22 cellular contexts compared by ENCODE assay signal in the genomic region with DNA sequence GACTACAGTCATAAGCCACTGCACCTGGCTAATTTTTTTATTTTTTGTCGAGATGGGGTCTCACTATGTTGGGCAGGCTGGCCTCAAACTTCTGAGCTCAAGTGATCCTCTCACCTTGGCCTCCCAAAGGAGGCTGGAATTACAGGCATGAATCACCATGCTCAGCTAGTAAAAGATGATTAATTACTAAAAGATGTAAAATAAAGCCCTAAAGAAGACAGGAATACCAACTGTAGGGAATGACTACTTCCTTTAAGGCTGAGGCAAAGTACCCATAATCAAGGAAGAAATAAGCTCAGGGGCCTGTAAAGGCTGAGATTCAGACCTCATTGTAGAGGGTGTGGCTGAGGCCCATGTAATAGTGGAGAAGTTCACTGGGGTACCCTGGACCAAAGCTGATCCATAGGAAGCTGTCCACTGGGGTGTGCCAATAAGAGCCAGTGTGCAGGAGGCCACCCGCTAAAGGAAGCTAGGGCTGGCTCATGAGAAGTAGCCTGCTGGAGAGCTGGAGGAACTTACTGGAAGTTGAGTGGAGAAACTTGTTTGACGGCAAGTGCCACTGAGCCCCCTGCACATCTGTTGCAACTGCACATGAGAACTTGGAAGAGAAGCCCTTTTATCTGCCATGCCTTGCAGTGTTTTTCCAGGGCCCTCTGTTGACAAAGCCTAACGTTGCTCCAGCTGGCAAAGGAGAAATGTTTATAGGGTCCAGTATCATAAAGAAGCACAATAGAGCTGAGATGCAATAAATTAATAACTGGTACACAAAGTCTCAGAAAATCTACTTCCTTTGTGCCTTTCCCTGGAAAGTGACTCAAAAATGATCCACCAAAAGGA. TPM values are rescaled to one million over a fixed set of nuclear protein-coding genes. Genes with fewer than 3 reads are reported as not detected.
DNase-seq lines count a peak whose midpoint lies in the region; ATAC-seq, FAIRE-seq and TF ChIP-seq lines count a peak whose summit lies in the region.
"Had no signal": no experiment of that assay in that cellular context is flagged by ENCODE, and none has a peak within 500 bp of the region (broad histone marks: within the 10 kb centered on the region; RNA-seq: fewer than 3 reads in every experiment).

No MANE protein-coding gene starts in this region.

- H3K27ac Mint-ChIP-seq in progenitor cell of endocrine pancreas = no peak overlapping the region

- H3K27me3 ChIP-seq in keratinocyte (ENCODE audit: control insufficient read depth, extremely low read depth, insufficient read depth, low read length) = no peaks in the 10 kb centered on the region
- H3K27me3 ChIP-seq in spleen (replicated peaks in 1 of 7) = peaks cover 0 to 29% (median 0%) of the 10 kb centered on the region in 7 donors
- H3K27me3 ChIP-seq: Peyer's patch had no signal

- no peaks in the 10 kb centered on the region for H4K20me1 ChIP-seq in keratinocyte (ENCODE audit: control insufficient read depth, extremely low read depth, insufficient read depth, low read length)

- peak; percentile 4 for DNase-seq in NCI-H2196 (lab: John Stamatoyannopoulos, UW; ENCODE audit: unreplicated experiment)
- DNase-seq in NCI-H2196 treated with DMSO at 0.1 percent for 48 hours (lab: John Stamatoyannopoulos, UW; ENCODE audit: unreplicated experiment) = no peak
- DNase-seq in RKO (ENCODE audit: low spot score) = peak; percentile 4
- no peak for DNase-seq in keratinocyte (ENCODE audit: low read depth, low spot score)
- DNase-seq in progenitor cell of endocrine pancreas (ENCODE audit: low spot score, unreplicated experiment) = no peak
- no peak for DNase-seq in spleen
- no peak for DNase-seq in stimulated activated CD4-positive, alpha-beta T cell treated with anti-CD3 and anti-CD28 coated beads, Interleukin-1b, Interleukin-23, amount 100 ng/mL, for 48 hours
- DNase-seq: 8988T, GM23248, NCI-H1417, NCI-H187, NCI-H2107, NCI-H226, NCI-H69, Peyer's patch, SHP77 had no signal

- no peaks in the 10 kb centered on the region for H3K36me3 Mint-ChIP-seq in progenitor cell of endocrine pancreas (ENCODE audit: insufficient read depth)

- H3K4me1 Mint-ChIP-seq in progenitor cell of endocrine pancreas (ENCODE audit: low read depth) = no peaks in the 10 kb centered on the region

- intact Hi-C loops in spleen (cut with DNase I; ENCODE audit: low total_unique reads) = no loop called here

- dilution Hi-C loops in keratinocyte (cut with MboI; ENCODE audit: extremely low pct_ligation_motif_present, low sequenced_read_pairs) = no loop called here

- H3K4me2 ChIP-seq in keratinocyte (ENCODE audit: control insufficient read depth, extremely low read depth, insufficient read depth, low read depth, low read length) = no peak overlapping the region

- H3K27ac ChIP-seq in keratinocyte (ENCODE audit: control insufficient read depth, insufficient read depth, low read length) = no peak overlapping the region
- no peak overlapping the region for H3K27ac ChIP-seq in spleen
- H3K27ac ChIP-seq: GM23248, Peyer's patch, SK-N-MC had no signal

- H3K9me3 ChIP-seq in keratinocyte (ENCODE audit: control insufficient read depth, low read depth, low read length) (no peaks in the 10 kb centered on the region), spleen (no peaks in the 10 kb centered on the region)
- H3K9me3 ChIP-seq: Peyer's patch had no signal

- no peak overlapping the region for H3K9ac ChIP-seq in keratinocyte (ENCODE audit: control insufficient read depth, extremely low read depth, insufficient read depth, low read length)
- H3K9ac ChIP-seq: GM23248 had no signal

- no peak for TF ChIP-seq POLR2A in spleen (IDR thresholded peaks at IDR 0.05)

- H3K27me3 Mint-ChIP-seq in progenitor cell of endocrine pancreas = peaks cover 5% of the 10 kb centered on the region

- H3K36me3 ChIP-seq in keratinocyte (ENCODE audit: control insufficient read depth in 2 of 2, extremely low read depth in 1 of 2, insufficient read depth in 2 of 2, low read length in 2 of 2) = no peaks in the 10 kb centered on the region
- H3K36me3 ChIP-seq in spleen = no peaks in the 10 kb centered on the region
- H3K36me3 ChIP-seq: Peyer's patch had no signal

- WGBS in spleen, 5 donors = 73 to 83% (median 81%) methylated on average over 4 of the region's 4 CpGs

- H3K9me1 ChIP-seq in keratinocyte (ENCODE audit: control insufficient read depth, extremely low read depth, insufficient read depth, low read length) = no peaks in the 10 kb centered on the region

- H3K4me1 ChIP-seq in keratinocyte (ENCODE audit: control insufficient read depth, extremely low read depth, insufficient read depth, low read length) (peaks cover 2% of the 10 kb centered on the region), spleen (no peaks in the 10 kb centered on the region)
- H3K4me1 ChIP-seq: Peyer's patch had no signal

- no peaks in the 10 kb centered on the region for H3K79me2 ChIP-seq in keratinocyte (ENCODE audit: control insufficient read depth, insufficient read depth, low read length)

- no peak for ATAC-seq in HG03460 (IDR thresholded peaks at IDR 0.05; ENCODE audit: unreplicated experiment)
- ATAC-seq: HCT116, K562 had no signal

- peak; percentile 23 for FAIRE-seq in keratinocyte (lab: Jason Lieb, UNC)
- FAIRE-seq: GM12891, GM19239, K562 had no signal

- no peak overlapping the region for H2AFZ ChIP-seq in keratinocyte (ENCODE audit: control insufficient read depth, low read length)
- H2AFZ ChIP-seq: GM23248 had no signal

- no peak overlapping the region for H3K4me3 Mint-ChIP-seq in progenitor cell of endocrine pancreas (ENCODE audit: low read depth)

- TF ChIP-seq CTCF in keratinocyte (optimal IDR thresholded peaks at IDR 0.05 in 1 of 3, IDR thresholded peaks at IDR 0.05 in 1 of 3, conservative IDR thresholded peaks at IDR 0.05 in 1 of 3; ENCODE audit: extremely low read depth in 1 of 3, insufficient read depth in 2 of 3, low read length in 3 of 3) (no peak), progenitor cell of endocrine pancreas (IDR thresholded peaks at IDR 0.05; ENCODE audit: unreplicated experiment) (no peak), spleen (IDR thresholded peaks at IDR 0.05 in 8 of 11, conservative IDR thresholded peaks at IDR 0.05 in 3 of 11) (no peak)

- no peak overlapping the region for H3K4me3 ChIP-seq in keratinocyte (ENCODE audit: control insufficient read depth in 2 of 3, extremely low read depth in 1 of 3, insufficient read depth in 2 of 3, low read depth in 1 of 3, low read length in 3 of 3)
- H3K4me3 ChIP-seq in spleen = no peak overlapping the region
- H3K4me3 ChIP-seq: GM23248, K562, Peyer's patch, SK-N-MC had no signal

- H3K9me3 Mint-ChIP-seq in progenitor cell of endocrine pancreas (ENCODE audit: low read depth) = no peaks in the 10 kb centered on the region

RNA-seq across cellular contexts. Expression of gene SERTAD4, which starts 17.8 kb away (rescaled TPM):
- polyA plus RNA-seq in keratinocyte (0.64 to 5.1 TPM (median 3.4 TPM) in 3 replicates), spleen (under 1 TPM; 0.02 to 0.09 (median 0.06) TPM)
- polyA plus RNA-seq in keratinocyte (2011; ENCODE audit: low read depth) = not detected
- 1.3 and 2.0 TPM in 2 replicates for polyA plus RNA-seq in keratinocyte (2011; cell fraction: cytosol; rRNA removed)
- 1.3 and 1.4 TPM in 2 replicates for polyA plus RNA-seq in keratinocyte (2011; cell fraction: nucleus; rRNA removed)
- polyA plus RNA-seq in keratinocyte (2012; ENCODE audit: low replicate concordance) = 0.17 and 3.9 TPM in 2 replicates
- polyA minus RNA-seq in keratinocyte = 0.20 to 2.5 TPM (median 1.6 TPM) in 3 replicates
- not detected for polyA minus RNA-seq in keratinocyte (2011; cell fraction: cytosol; rRNA and poly(A)+ RNA removed)
- polyA minus RNA-seq in keratinocyte (2011; cell fraction: nucleus; rRNA and poly(A)+ RNA removed) = 0.21 and 1.1 TPM in 2 replicates
- total RNA-seq in progenitor cell of endocrine pancreas (1.1 and 1.8 TPM in 2 replicates), spleen (under 1 TPM in 2 of 7 donors, not detected in 5; 0.06 to 0.07 TPM)
- total RNA-seq: K562 had no signal
- polyA plus RNA-seq: K562 had no signal

Comparison
In these comparisons a context has a peak if more than half of its experiments do, and no peak if none do; other contexts are left out.
1. DNase-seq: peak in NCI-H2196 (single experiment) and RKO (single experiment); none in NCI-H2196 treated with DMSO at 0.1 percent for 48 hours (single experiment), keratinocyte (single experiment), progenitor cell of endocrine pancreas (single experiment), spleen (single experiment) and stimulated activated CD4-positive, alpha-beta T cell treated with anti-CD3 and anti-CD28 coated beads, Interleukin-1b, Interleukin-23, amount 100 ng/mL, for 48 hours (single experiment).